2 cellular contexts compared by ENCODE assay signal in genomic region chr5:9099681-9100080, GRCh38.
TF ChIP-seq lines count a peak whose summit lies in the region.

No MANE protein-coding gene starts in this region.

TF ChIP-seq in SK-N-SH, 30 proteins besides CTCF, POLR2A, EP300 and RAD21 (continued from another document):
- TF ChIP-seq, protein P1, sequence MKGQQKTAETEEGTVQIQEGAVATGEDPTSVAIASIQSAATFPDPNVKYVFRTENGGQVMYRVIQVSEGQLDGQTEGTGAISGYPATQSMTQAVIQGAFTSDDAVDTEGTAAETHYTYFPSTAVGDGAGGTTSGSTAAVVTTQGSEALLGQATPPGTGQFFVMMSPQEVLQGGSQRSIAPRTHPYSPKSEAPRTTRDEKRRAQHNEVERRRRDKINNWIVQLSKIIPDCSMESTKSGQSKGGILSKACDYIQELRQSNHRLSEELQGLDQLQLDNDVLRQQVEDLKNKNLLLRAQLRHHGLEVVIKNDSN (IDR thresholded peaks at IDR 0.05; ENCODE audit: borderline replicate concordance, low read depth), result no peak
- TF ChIP-seq RFX5 (IDR thresholded peaks at IDR 0.05; ENCODE audit: low read length), result no peak
- no peak for TF ChIP-seq TEAD4 (IDR thresholded peaks at IDR 0.05; ENCODE audit: borderline replicate concordance, insufficient read depth)
- no peak for TF ChIP-seq CHD2 (IDR thresholded peaks at IDR 0.05; ENCODE audit: low read length, partially characterized antibody)

TF ChIP-seq in WTC11, 78 proteins besides CTCF, POLR2A, EP300 and RAD21 (continued from another document):
- TF ChIP-seq E2F1 (CRISPR knock-in tag; IDR thresholded peaks at IDR 0.05), result no peak
- TF ChIP-seq, protein P2, sequence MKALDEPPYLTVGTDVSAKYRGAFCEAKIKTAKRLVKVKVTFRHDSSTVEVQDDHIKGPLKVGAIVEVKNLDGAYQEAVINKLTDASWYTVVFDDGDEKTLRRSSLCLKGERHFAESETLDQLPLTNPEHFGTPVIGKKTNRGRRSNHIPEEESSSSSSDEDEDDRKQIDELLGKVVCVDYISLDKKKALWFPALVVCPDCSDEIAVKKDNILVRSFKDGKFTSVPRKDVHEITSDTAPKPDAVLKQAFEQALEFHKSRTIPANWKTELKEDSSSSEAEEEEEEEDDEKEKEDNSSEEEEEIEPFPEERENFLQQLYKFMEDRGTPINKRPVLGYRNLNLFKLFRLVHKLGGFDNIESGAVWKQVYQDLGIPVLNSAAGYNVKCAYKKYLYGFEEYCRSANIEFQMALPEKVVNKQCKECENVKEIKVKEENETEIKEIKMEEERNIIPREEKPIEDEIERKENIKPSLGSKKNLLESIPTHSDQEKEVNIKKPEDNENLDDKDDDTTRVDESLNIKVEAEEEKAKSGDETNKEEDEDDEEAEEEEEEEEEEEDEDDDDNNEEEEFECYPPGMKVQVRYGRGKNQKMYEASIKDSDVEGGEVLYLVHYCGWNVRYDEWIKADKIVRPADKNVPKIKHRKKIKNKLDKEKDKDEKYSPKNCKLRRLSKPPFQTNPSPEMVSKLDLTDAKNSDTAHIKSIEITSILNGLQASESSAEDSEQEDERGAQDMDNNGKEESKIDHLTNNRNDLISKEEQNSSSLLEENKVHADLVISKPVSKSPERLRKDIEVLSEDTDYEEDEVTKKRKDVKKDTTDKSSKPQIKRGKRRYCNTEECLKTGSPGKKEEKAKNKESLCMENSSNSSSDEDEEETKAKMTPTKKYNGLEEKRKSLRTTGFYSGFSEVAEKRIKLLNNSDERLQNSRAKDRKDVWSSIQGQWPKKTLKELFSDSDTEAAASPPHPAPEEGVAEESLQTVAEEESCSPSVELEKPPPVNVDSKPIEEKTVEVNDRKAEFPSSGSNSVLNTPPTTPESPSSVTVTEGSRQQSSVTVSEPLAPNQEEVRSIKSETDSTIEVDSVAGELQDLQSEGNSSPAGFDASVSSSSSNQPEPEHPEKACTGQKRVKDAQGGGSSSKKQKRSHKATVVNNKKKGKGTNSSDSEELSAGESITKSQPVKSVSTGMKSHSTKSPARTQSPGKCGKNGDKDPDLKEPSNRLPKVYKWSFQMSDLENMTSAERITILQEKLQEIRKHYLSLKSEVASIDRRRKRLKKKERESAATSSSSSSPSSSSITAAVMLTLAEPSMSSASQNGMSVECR (CRISPR knock-in tag; IDR thresholded peaks at IDR 0.05; ENCODE audit: borderline replicate concordance), result no peak
TF ChIP-seq in WTC11: peak in this region for 0.
